Comparison of ENCODE assay signal across 2 cellular contexts in the genomic region with DNA sequence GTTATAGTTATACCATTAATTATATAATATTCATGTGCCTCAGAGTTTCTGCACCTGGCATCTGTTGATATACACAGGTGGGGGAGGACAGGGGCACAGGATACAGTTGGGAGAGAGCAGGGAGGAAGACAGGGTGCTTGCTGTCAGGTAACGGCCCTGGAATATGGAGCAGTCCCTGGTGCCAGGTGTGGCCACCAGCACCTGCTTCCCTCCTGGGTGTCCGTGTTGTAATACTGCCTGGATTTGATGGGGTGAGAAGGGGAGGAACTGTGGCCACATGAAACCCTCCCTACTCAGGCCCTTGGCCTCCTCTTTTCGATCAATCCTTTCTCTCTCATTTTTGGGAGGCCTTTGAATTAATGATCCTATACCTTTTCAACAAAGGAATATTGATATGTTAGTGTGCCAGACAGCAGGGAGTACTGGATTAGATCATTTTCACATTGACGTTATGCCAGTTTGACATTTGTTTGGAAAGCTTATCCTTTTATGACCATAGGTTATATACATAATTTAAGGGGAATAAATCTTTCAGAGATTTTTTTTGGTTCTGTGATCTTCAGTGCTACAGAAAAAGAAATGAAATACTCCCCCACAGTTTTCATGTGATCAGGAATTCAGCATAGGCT.
TF ChIP-seq lines count a peak whose summit lies in the region.

No MANE protein-coding gene starts in this region.

TF ChIP-seq in WTC11, 78 proteins besides CTCF, POLR2A, EP300 and RAD21 (continued from another document):
- TF ChIP-seq, protein P1, sequence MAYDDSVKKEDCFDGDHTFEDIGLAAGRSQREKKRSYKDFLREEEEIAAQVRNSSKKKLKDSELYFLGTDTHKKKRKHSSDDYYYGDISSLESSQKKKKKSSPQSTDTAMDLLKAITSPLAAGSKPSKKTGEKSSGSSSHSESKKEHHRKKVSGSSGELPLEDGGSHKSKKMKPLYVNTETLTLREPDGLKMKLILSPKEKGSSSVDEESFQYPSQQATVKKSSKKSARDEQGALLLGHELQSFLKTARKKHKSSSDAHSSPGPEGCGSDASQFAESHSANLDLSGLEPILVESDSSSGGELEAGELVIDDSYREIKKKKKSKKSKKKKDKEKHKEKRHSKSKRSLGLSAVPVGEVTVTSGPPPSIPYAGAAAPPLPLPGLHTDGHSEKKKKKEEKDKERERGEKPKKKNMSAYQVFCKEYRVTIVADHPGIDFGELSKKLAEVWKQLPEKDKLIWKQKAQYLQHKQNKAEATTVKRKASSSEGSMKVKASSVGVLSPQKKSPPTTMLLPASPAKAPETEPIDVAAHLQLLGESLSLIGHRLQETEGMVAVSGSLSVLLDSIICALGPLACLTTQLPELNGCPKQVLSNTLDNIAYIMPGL (CRISPR knock-in tag; IDR thresholded peaks at IDR 0.05) = no peak
- no peak for TF ChIP-seq ATF1 (CRISPR knock-in tag; IDR thresholded peaks at IDR 0.05)
- TF ChIP-seq, protein P2, sequence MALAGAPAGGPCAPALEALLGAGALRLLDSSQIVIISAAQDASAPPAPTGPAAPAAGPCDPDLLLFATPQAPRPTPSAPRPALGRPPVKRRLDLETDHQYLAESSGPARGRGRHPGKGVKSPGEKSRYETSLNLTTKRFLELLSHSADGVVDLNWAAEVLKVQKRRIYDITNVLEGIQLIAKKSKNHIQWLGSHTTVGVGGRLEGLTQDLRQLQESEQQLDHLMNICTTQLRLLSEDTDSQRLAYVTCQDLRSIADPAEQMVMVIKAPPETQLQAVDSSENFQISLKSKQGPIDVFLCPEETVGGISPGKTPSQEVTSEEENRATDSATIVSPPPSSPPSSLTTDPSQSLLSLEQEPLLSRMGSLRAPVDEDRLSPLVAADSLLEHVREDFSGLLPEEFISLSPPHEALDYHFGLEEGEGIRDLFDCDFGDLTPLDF (CRISPR knock-in tag; IDR thresholded peaks at IDR 0.05) = no peak
- TF ChIP-seq GTF2I (CRISPR knock-in tag; conservative IDR thresholded peaks at IDR 0.05) = no peak
- no peak for TF ChIP-seq FOXP1 (CRISPR knock-in tag; IDR thresholded peaks at IDR 0.05; ENCODE audit: borderline replicate concordance)
- TF ChIP-seq, protein P3, sequence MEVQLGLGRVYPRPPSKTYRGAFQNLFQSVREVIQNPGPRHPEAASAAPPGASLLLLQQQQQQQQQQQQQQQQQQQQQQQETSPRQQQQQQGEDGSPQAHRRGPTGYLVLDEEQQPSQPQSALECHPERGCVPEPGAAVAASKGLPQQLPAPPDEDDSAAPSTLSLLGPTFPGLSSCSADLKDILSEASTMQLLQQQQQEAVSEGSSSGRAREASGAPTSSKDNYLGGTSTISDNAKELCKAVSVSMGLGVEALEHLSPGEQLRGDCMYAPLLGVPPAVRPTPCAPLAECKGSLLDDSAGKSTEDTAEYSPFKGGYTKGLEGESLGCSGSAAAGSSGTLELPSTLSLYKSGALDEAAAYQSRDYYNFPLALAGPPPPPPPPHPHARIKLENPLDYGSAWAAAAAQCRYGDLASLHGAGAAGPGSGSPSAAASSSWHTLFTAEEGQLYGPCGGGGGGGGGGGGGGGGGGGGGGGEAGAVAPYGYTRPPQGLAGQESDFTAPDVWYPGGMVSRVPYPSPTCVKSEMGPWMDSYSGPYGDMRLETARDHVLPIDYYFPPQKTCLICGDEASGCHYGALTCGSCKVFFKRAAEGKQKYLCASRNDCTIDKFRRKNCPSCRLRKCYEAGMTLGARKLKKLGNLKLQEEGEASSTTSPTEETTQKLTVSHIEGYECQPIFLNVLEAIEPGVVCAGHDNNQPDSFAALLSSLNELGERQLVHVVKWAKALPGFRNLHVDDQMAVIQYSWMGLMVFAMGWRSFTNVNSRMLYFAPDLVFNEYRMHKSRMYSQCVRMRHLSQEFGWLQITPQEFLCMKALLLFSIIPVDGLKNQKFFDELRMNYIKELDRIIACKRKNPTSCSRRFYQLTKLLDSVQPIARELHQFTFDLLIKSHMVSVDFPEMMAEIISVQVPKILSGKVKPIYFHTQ (CRISPR knock-in tag; IDR thresholded peaks at IDR 0.05) = no peak
- TF ChIP-seq TEAD4 (CRISPR knock-in tag; IDR thresholded peaks at IDR 0.05) = no peak
- TF ChIP-seq RORB (CRISPR knock-in tag; IDR thresholded peaks at IDR 0.05) = no peak
- TF ChIP-seq IRF2 (CRISPR knock-in tag; IDR thresholded peaks at IDR 0.05; ENCODE audit: borderline replicate concordance, low read depth) = no peak
- TF ChIP-seq, protein P4, sequence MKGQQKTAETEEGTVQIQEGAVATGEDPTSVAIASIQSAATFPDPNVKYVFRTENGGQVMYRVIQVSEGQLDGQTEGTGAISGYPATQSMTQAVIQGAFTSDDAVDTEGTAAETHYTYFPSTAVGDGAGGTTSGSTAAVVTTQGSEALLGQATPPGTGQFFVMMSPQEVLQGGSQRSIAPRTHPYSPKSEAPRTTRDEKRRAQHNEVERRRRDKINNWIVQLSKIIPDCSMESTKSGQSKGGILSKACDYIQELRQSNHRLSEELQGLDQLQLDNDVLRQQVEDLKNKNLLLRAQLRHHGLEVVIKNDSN (CRISPR knock-in tag; IDR thresholded peaks at IDR 0.05) = no peak

TF ChIP-seq in GM23338, 12 proteins besides CTCF, POLR2A, EP300 and RAD21 (continued from another document):
- TF ChIP-seq, protein P5, sequence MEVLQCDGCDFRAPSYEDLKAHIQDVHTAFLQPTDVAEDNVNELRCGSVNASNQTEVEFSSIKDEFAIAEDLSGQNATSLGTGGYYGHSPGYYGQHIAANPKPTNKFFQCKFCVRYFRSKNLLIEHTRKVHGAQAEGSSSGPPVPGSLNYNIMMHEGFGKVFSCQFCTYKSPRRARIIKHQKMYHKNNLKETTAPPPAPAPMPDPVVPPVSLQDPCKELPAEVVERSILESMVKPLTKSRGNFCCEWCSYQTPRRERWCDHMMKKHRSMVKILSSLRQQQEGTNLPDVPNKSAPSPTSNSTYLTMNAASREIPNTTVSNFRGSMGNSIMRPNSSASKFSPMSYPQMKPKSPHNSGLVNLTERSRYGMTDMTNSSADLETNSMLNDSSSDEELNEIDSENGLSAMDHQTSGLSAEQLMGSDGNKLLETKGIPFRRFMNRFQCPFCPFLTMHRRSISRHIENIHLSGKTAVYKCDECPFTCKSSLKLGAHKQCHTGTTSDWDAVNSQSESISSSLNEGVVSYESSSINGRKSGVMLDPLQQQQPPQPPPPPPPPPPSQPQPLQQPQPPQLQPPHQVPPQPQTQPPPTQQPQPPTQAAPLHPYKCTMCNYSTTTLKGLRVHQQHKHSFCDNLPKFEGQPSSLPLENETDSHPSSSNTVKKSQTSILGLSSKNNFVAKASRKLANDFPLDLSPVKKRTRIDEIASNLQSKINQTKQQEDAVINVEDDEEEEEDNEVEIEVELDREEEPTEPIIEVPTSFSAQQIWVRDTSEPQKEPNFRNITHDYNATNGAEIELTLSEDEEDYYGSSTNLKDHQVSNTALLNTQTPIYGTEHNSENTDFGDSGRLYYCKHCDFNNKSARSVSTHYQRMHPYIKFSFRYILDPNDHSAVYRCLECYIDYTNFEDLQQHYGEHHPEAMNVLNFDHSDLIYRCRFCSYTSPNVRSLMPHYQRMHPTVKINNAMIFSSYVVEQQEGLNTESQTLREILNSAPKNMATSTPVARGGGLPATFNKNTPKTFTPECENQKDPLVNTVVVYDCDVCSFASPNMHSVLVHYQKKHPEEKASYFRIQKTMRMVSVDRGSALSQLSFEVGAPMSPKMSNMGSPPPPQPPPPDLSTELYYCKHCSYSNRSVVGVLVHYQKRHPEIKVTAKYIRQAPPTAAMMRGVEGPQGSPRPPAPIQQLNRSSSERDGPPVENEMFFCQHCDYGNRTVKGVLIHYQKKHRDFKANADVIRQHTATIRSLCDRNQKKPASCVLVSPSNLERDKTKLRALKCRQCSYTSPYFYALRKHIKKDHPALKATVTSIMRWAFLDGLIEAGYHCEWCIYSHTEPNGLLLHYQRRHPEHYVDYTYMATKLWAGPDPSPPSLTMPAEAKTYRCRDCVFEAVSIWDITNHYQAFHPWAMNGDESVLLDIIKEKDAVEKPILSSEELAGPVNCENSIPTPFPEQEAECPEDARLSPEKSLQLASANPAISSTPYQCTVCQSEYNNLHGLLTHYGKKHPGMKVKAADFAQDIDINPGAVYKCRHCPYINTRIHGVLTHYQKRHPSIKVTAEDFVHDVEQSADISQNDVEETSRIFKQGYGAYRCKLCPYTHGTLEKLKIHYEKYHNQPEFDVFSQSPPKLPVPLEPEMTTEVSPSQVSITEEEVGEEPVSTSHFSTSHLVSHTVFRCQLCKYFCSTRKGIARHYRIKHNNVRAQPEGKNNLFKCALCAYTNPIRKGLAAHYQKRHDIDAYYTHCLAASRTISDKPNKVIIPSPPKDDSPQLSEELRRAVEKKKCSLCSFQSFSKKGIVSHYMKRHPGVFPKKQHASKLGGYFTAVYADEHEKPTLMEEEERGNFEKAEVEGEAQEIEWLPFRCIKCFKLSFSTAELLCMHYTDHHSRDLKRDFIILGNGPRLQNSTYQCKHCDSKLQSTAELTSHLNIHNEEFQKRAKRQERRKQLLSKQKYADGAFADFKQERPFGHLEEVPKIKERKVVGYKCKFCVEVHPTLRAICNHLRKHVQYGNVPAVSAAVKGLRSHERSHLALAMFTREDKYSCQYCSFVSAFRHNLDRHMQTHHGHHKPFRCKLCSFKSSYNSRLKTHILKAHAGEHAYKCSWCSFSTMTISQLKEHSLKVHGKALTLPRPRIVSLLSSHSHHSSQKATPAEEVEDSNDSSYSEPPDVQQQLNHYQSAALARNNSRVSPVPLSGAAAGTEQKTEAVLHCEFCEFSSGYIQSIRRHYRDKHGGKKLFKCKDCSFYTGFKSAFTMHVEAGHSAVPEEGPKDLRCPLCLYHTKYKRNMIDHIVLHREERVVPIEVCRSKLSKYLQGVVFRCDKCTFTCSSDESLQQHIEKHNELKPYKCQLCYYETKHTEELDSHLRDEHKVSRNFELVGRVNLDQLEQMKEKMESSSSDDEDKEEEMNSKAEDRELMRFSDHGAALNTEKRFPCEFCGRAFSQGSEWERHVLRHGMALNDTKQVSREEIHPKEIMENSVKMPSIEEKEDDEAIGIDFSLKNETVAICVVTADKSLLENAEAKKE (CRISPR knock-in tag; IDR thresholded peaks at IDR 0.05) = no peak
- TF ChIP-seq ZNF331 (CRISPR knock-in tag; IDR thresholded peaks at IDR 0.05; ENCODE audit: low read depth) (no peak), REST (IDR thresholded peaks at IDR 0.05; ENCODE audit: unreplicated experiment) (no peak), POLR2AphosphoS5 (IDR thresholded peaks at IDR 0.05; ENCODE audit: low read depth) (no peak)
